ENCODE assay signal across 8 cellular contexts in the genomic region with DNA sequence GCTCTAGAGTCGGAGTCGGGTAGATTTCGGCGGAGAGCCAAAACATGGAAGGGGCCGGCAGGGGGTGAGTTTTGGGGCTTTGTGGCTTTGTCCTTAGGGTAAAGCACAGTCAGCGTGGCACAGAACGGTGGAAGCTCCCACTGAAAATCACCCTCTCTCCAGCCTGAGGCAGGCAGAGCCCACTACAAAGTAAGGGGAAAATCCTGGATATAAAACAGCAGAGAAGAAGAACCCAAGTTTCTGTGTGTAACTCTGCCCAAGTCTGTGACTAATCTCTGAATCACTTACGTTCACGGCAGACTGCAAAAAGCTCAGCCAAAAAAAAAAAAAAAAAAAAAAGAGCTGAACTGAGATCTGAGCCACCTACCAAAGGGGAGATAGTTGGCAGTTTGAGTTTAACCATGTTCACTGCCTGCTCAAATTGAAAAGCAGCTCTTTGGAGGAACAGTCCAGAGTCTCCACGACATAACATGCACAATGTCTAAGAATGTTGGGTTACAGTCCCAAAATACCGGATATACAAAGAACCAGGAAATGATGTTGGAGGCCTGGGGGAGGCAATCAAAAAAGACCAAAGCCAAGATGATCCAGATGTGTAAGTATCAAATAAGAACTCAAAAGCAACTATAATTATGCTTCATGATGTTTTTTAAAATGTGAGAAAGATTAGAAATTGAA. TPM values are rescaled to one million over a fixed set of nuclear protein-coding genes. Genes with fewer than 3 reads are reported as not detected.
DNase-seq lines count a peak whose midpoint lies in the region; ATAC-seq and TF ChIP-seq lines count a peak whose summit lies in the region.

No MANE protein-coding gene starts in this region.

- H3K9ac ChIP-seq in fibroblast of lung (ENCODE audit: insufficient read depth, low read length) (no peak overlapping the region), MM.1S (ENCODE audit: low read length) (no peak overlapping the region)

- TF ChIP-seq CTCF in fibroblast of lung (conservative IDR thresholded peaks at IDR 0.05 in 1 of 2, IDR thresholded peaks at IDR 0.05 in 1 of 2; ENCODE audit: low read depth in 1 of 2, low read length in 2 of 2), result no peak
- TF ChIP-seq CTCF in MM.1S (IDR thresholded peaks at IDR 0.05; ENCODE audit: low read length), result no peak

- H3K27ac Mint-ChIP-seq in activated CD4-positive, alpha-beta T cell treated with anti-CD3 and anti-CD28 coated beads, Interleukin-2, amount 10 ng/mL, durations not matched to agents 24 days and 14 days, result no peak overlapping the region

- DNase-seq in GM04504 (ENCODE audit: low read depth), result peak; percentile 66
- DNase-seq in RPMI7951 (ENCODE audit: low read depth), result peak; percentile 96
- peak; percentile 90 to 93 for DNase-seq in fibroblast of lung (ENCODE audit: low read depth in 2 of 2)
- DNase-seq in sciatic nerve (ENCODE audit: low spot score), result no peak
- no peak for DNase-seq in Ammon's horn (ENCODE audit: low spot score)
- DNase-seq in NCI-H1105 (lab: John Stamatoyannopoulos, UW), result no peak
- no peak for DNase-seq in activated CD4-positive, alpha-beta T cell treated with anti-CD3 and anti-CD28 coated beads, Interleukin-2, amount 10 ng/mL, durations not matched to agents 24 days and 14 days
- DNase-seq in MM.1S, result no peak

- H3K9me3 Mint-ChIP-seq in activated CD4-positive, alpha-beta T cell treated with anti-CD3 and anti-CD28 coated beads, Interleukin-2, amount 10 ng/mL, durations not matched to agents 24 days and 14 days, result peaks cover 4% of the 10 kb centered on the region

- H3K4me3 ChIP-seq in fibroblast of lung (replicated peaks in 1 of 4; ENCODE audit: control extremely low read depth in 1 of 4, insufficient read depth in 1 of 4, low read depth in 3 of 4, low read length in 4 of 4) (peak overlapping the region; percentile 16 to 50 (median 40)), MM.1S (ENCODE audit: low read length) (no peak overlapping the region)

- intact Hi-C loops in sciatic nerve (cut with DNase I), result no loop called here
- intact Hi-C loops in activated CD4-positive, alpha-beta T cell treated with anti-CD3 and anti-CD28 coated beads, Interleukin-2, amount 10 ng/mL, durations not matched to agents 24 days and 14 days (cut with micrococcal nuclease), result no loop called here

- H3K36me3 ChIP-seq in fibroblast of lung (ENCODE audit: control insufficient read depth, insufficient read depth, low read length) (no peaks in the 10 kb centered on the region), MM.1S (replicated peaks; ENCODE audit: insufficient read depth, low read length) (no peaks in the 10 kb centered on the region)

- H3K27me3 Mint-ChIP-seq in activated CD4-positive, alpha-beta T cell treated with anti-CD3 and anti-CD28 coated beads, Interleukin-2, amount 10 ng/mL, durations not matched to agents 24 days and 14 days, result peaks cover 5% of the 10 kb centered on the region

- H2AFZ ChIP-seq in fibroblast of lung (ENCODE audit: low read length) (no peak overlapping the region), MM.1S (ENCODE audit: low read length) (no peak overlapping the region)

- H3F3A ChIP-seq in MM.1S (ENCODE audit: insufficient read depth, low read length), result peaks cover 7% of the 10 kb centered on the region; the same call in 1 of the 2 replicates

- peaks cover 10% of the 10 kb centered on the region for H3K36me3 Mint-ChIP-seq in activated CD4-positive, alpha-beta T cell treated with anti-CD3 and anti-CD28 coated beads, Interleukin-2, amount 10 ng/mL, durations not matched to agents 24 days and 14 days (ENCODE audit: low read depth)

- H4K20me1 ChIP-seq in fibroblast of lung (ENCODE audit: control insufficient read depth, extremely low read depth, insufficient read depth, low read length) (no peaks in the 10 kb centered on the region), MM.1S (ENCODE audit: insufficient read depth, low read length) (no peaks in the 10 kb centered on the region)

- H3K27ac ChIP-seq in fibroblast of lung (ENCODE audit: insufficient read depth, low read length) (peak overlapping the region; percentile 46), MM.1S (ENCODE audit: low read length) (no peak overlapping the region)

- H3K4me1 ChIP-seq in fibroblast of lung (ENCODE audit: control insufficient read depth, extremely low read depth, insufficient read depth, low read length) (peaks cover 2% of the 10 kb centered on the region), MM.1S (ENCODE audit: low read length) (peaks cover 8% of the 10 kb centered on the region; the same call in 1 of the 2 replicates)

- H3K4me2 ChIP-seq in fibroblast of lung (ENCODE audit: extremely low read depth, insufficient read depth, low read length), result peak overlapping the region; percentile 64
- H3K4me2 ChIP-seq in MM.1S (ENCODE audit: low read depth, low read length), result no peak overlapping the region

- H3K9me3 ChIP-seq in fibroblast of lung (ENCODE audit: control insufficient read depth, insufficient read depth, low read depth, low read length) (no peaks in the 10 kb centered on the region), MM.1S (replicated peaks; ENCODE audit: insufficient read depth, low read length) (no peaks in the 10 kb centered on the region)

- H3K4me3 Mint-ChIP-seq in activated CD4-positive, alpha-beta T cell treated with anti-CD3 and anti-CD28 coated beads, Interleukin-2, amount 10 ng/mL, durations not matched to agents 24 days and 14 days, result no peak overlapping the region

- no peaks in the 10 kb centered on the region for H3K79me2 ChIP-seq in fibroblast of lung (ENCODE audit: control insufficient read depth, insufficient read depth, low read length)
- H3K79me2 ChIP-seq in MM.1S (ENCODE audit: low read length), result no peaks in the 10 kb centered on the region

- peak; percentile 53 for ATAC-seq in sciatic nerve

- peaks cover 8% of the 10 kb centered on the region for H3K4me1 Mint-ChIP-seq in activated CD4-positive, alpha-beta T cell treated with anti-CD3 and anti-CD28 coated beads, Interleukin-2, amount 10 ng/mL, durations not matched to agents 24 days and 14 days

- H3K27me3 ChIP-seq in fibroblast of lung (ENCODE audit: control insufficient read depth, insufficient read depth, low read length), result no peaks in the 10 kb centered on the region
- H3K27me3 ChIP-seq in MM.1S (replicated peaks; ENCODE audit: insufficient read depth, low read length), result no peaks in the 10 kb centered on the region

- H3K9me2 ChIP-seq in MM.1S (replicated peaks; ENCODE audit: insufficient read depth, low read length), result no peaks in the 10 kb centered on the region

RNA-seq across cellular contexts. Expression of gene OR2K2, which starts 26.7 kb away (rescaled TPM):
- not detected in 2 replicates for total RNA-seq in RPMI7951 (2014; rRNA removed; shearing (Covaris generic))
- total RNA-seq in fibroblast of lung, result not detected in 2 replicates
- polyA plus RNA-seq in fibroblast of lung, result not detected in 2 replicates
- polyA plus RNA-seq in fibroblast of lung (2012), result not detected in 2 replicates
- polyA minus RNA-seq in fibroblast of lung (ENCODE audit: low replicate concordance), result not detected in 2 replicates
- not detected for total RNA-seq in sciatic nerve
- not detected in 2 replicates for total RNA-seq in activated CD4-positive, alpha-beta T cell treated with anti-CD3 and anti-CD28 coated beads, Interleukin-2, amount 10 ng/mL, durations not matched to agents 24 days and 14 days

Comparison
In these comparisons a context has a peak if more than half of its experiments do, and no peak if none do; other contexts are left out.
1. DNase-seq: peak in GM04504 (single experiment), RPMI7951 (single experiment) and fibroblast of lung (2 of 2); none in sciatic nerve (single experiment), Ammon's horn (single experiment), NCI-H1105 (single experiment), activated CD4-positive, alpha-beta T cell treated with anti-CD3 and anti-CD28 coated beads, Interleukin-2, amount 10 ng/mL, durations not matched to agents 24 days and 14 days (single experiment) and MM.1S (single experiment).